ENCODE assay signal across 8 cellular contexts in the genomic region with DNA sequence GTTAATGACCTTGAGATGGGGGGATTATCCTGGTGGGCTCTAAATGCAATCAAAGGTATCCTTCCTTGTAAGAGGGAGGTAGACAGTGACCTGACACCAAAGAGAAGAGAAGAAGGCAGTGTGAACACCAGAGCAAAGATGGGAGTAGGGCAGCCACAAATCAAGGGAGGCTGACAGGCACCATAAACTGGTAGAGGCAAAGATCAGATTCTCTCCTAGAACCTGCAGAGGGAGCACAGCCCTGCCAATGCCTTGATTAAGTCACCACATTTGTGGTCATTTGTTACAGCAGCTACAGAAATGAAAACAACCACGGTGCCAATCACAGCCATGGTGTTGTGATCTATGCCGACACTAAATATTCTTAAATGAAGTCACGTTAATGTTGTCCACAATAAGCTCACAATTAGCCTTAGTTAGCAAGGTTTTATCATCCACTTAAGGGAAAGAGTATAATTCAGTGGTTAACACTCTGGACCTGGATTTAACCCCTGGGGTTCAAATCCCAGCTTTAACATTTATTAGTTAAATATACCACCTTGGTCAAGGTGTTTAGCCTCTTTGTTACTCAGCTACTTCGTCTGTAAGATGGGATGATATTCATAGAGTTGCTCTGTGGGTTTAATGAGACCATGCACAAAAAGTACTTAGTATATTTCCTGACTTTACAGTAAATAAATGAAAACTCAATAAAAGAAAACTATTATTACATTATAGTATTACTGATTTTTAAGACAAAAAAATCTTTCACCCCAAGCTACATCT.
DNase-seq lines count a peak whose midpoint lies in the region; ATAC-seq, FAIRE-seq and TF ChIP-seq lines count a peak whose summit lies in the region.

No MANE protein-coding gene starts in this region.

- FAIRE-seq in GM19239 (lab: Jason Lieb, UNC), result peak; percentile 69

- no peak overlapping the region for H3K27ac ChIP-seq in CD8-positive, alpha-beta T cell (ENCODE audit: low read depth, low read length)
- no peak overlapping the region for H3K27ac ChIP-seq in effector memory CD4-positive, alpha-beta T cell (ENCODE audit: insufficient read depth, low read length, poor library complexity, severe bottlenecking)
- peak overlapping the region in 1 of 4 donors; percentile 24 for H3K27ac ChIP-seq in gastrocnemius medialis

- H3K9me3 ChIP-seq in CD8-positive, alpha-beta T cell (ENCODE audit: low read length), result no peaks in the 10 kb centered on the region
- no peaks in the 10 kb centered on the region for H3K9me3 ChIP-seq in effector memory CD4-positive, alpha-beta T cell (ENCODE audit: control insufficient read depth, low read length)
- H3K9me3 ChIP-seq in gastrocnemius medialis, result peaks cover 0 to 3% (median 0%) of the 10 kb centered on the region in 3 donors

- DNase-seq in CD8-positive, alpha-beta T cell, result peak in 5 of 7 experiments; percentile 7 to 46 (median 27)
- DNase-seq in GM19239 (ENCODE audit: insufficient read length, low spot score) (no peak), NCI-H460 (ENCODE audit: extremely low read depth, low read depth) (peak; percentile 32), gastrocnemius medialis (no peak), NCI-H446 treated with DMSO at 0.1 percent for 48 hours (lab: John Stamatoyannopoulos, UW) (no peak)
- peak; percentile 3 to 13 (median 5) for DNase-seq in effector memory CD4-positive, alpha-beta T cell

- no peaks in the 10 kb centered on the region for H3K27me3 ChIP-seq in CD8-positive, alpha-beta T cell (ENCODE audit: insufficient read depth, low read length)
- H3K27me3 ChIP-seq in effector memory CD4-positive, alpha-beta T cell (replicated peaks; ENCODE audit: control insufficient read depth, insufficient read depth, low read length, poor library complexity, severe bottlenecking), result no peaks in the 10 kb centered on the region
- no peaks in the 10 kb centered on the region for H3K27me3 ChIP-seq in gastrocnemius medialis

- no peaks in the 10 kb centered on the region for H3K27me3 Mint-ChIP-seq in CD8-positive, alpha-beta T cell (ENCODE audit: low read depth)

- intact Hi-C loops in CD8-positive, alpha-beta T cell (cut with DNase I, micrococcal nuclease), result loop anchor here (1.0 to 10.0 kb wide), 4 partner anchors 52 to 1662 kb away; no protein-coding TSS in a partner anchor
- intact Hi-C loops in gastrocnemius medialis (cut with DNase I; ENCODE audit: low total_unique reads), result no loop called here

- ATAC-seq in CD8-positive, alpha-beta T cell, result peak; percentile 94
- ATAC-seq in gastrocnemius medialis (peak; percentile 49 to 54), GM19397 (IDR thresholded peaks at IDR 0.05; ENCODE audit: unreplicated experiment) (no peak), GM21786 (IDR thresholded peaks at IDR 0.05; ENCODE audit: unreplicated experiment) (no peak)

- no peak overlapping the region for H3K27ac Mint-ChIP-seq in CD8-positive, alpha-beta T cell

- no peak for TF ChIP-seq CTCF in CD8-positive, alpha-beta T cell (IDR thresholded peaks at IDR 0.05)
- TF ChIP-seq CTCF in gastrocnemius medialis (IDR thresholded peaks at IDR 0.05 in 4 of 5, conservative IDR thresholded peaks at IDR 0.05 in 1 of 5), result peak in 1 of 5 experiments; percentile 22

- H3K4me1 Mint-ChIP-seq in CD8-positive, alpha-beta T cell (ENCODE audit: low read depth), result peaks cover 30% of the 10 kb centered on the region

- no peaks in the 10 kb centered on the region for H3K36me3 ChIP-seq in CD8-positive, alpha-beta T cell (ENCODE audit: insufficient read depth, low read length)
- H3K36me3 ChIP-seq in effector memory CD4-positive, alpha-beta T cell (ENCODE audit: control insufficient read depth, insufficient read depth, low read length), result no peaks in the 10 kb centered on the region
- no peaks in the 10 kb centered on the region for H3K36me3 ChIP-seq in gastrocnemius medialis

- H3K4me3 Mint-ChIP-seq in CD8-positive, alpha-beta T cell, result no peak overlapping the region

- no peak overlapping the region for H3K4me3 ChIP-seq in CD8-positive, alpha-beta T cell (ENCODE audit: low read depth, low read length)
- H3K4me3 ChIP-seq in effector memory CD4-positive, alpha-beta T cell (ENCODE audit: insufficient read depth, low read depth, low read length, poor library complexity, severe bottlenecking), result no peak overlapping the region
- no peak overlapping the region for H3K4me3 ChIP-seq in gastrocnemius medialis

- no peak for TF ChIP-seq POLR2A in gastrocnemius medialis (IDR thresholded peaks at IDR 0.05)

- POLR2A ChIA-PET in CD8-positive, alpha-beta T cell (lab: Charles Lee), result interaction anchor here (0.7 to 1.7 kb wide), 2 partner anchors 9 to 120 kb away, joined by 3 read pairs; no protein-coding TSS in a partner anchor

- H3K36me3 Mint-ChIP-seq in CD8-positive, alpha-beta T cell, result no peaks in the 10 kb centered on the region

- H3K9me3 Mint-ChIP-seq in CD8-positive, alpha-beta T cell, result no peaks in the 10 kb centered on the region

- in situ Hi-C loops in gastrocnemius medialis (cut with MboI; ENCODE audit: low sequenced_read_pairs in 4 of 4), result no loop called here

- no peaks in the 10 kb centered on the region for H3K4me1 ChIP-seq in CD8-positive, alpha-beta T cell (ENCODE audit: insufficient read depth, low read length)
- no peaks in the 10 kb centered on the region for H3K4me1 ChIP-seq in effector memory CD4-positive, alpha-beta T cell (ENCODE audit: control insufficient read depth, insufficient read depth, low read length, poor library complexity, severe bottlenecking)
- H3K4me1 ChIP-seq in gastrocnemius medialis, result peaks cover 49 to 53% of the 10 kb centered on the region in 2 donors

- CTCF ChIA-PET in CD8-positive, alpha-beta T cell (lab: Charles Lee), result interaction anchor here (0.8 to 4.1 kb wide), 7 partner anchors 8 to 100 kb away, joined by 3 to 24 read pairs (median 3); no protein-coding TSS in a partner anchor

Comparison
In these comparisons a context has a peak if more than half of its experiments do, and no peak if none do; other contexts are left out.
1. ATAC-seq: peak in CD8-positive, alpha-beta T cell (single experiment) and gastrocnemius medialis (2 of 2); none in GM19397 (single experiment) and GM21786 (single experiment).
2. DNase-seq: peak in CD8-positive, alpha-beta T cell (5 of 7), NCI-H460 (single experiment) and effector memory CD4-positive, alpha-beta T cell (3 of 3); none in GM19239 (single experiment), gastrocnemius medialis (0 of 2) and NCI-H446 treated with DMSO at 0.1 percent for 48 hours (single experiment).